In genomic region chr2:178478442-178479274, GRCh38 we compare ENCODE assay signal across 8 cellular contexts. TPM values are rescaled to one million over a fixed set of nuclear protein-coding genes. Genes with fewer than 3 reads are reported as not detected.
DNase-seq lines count a peak whose midpoint lies in the region; ATAC-seq and TF ChIP-seq lines count a peak whose summit lies in the region.

FKBP7 (minus strand) TSS chr2:178478600; CDS start chr2:178478499, 101 bp downstream.

- no peaks in the 10 kb centered on the region for H3K36me3 ChIP-seq in KMS-11 (ENCODE audit: insufficient read depth)
- no peaks in the 10 kb centered on the region for H3K36me3 ChIP-seq in Peyer's patch

- H3K9me3 Mint-ChIP-seq in naive B cell, result no peaks in the 10 kb centered on the region
- no peaks in the 10 kb centered on the region for H3K9me3 Mint-ChIP-seq in stimulated activated memory B cell treated with anti-CD40 and anti-IgM and Interleukin-4, amounts not matched to agents 10 μg/mL and 1 μg/mL and 100 μg/mL, for 72 hours

- H3K4me1 Mint-ChIP-seq in naive B cell, result peaks cover 22 to 48% (median 40%) of the 10 kb centered on the region in 3 donors
- H3K4me1 Mint-ChIP-seq in stimulated activated memory B cell treated with anti-CD40 and anti-IgM and Interleukin-4, amounts not matched to agents 10 μg/mL and 1 μg/mL and 100 μg/mL, for 72 hours, result peaks cover 34% of the 10 kb centered on the region

- H3K79me2 ChIP-seq in KMS-11 (ENCODE audit: insufficient read depth, low read depth), result peaks cover 21% of the 10 kb centered on the region; the same call in 1 of the 2 replicates

- no peaks in the 10 kb centered on the region for H3K27me3 ChIP-seq in KMS-11 (ENCODE audit: insufficient read depth, low read depth)
- no peaks in the 10 kb centered on the region for H3K27me3 ChIP-seq in Peyer's patch

- peak in 1 of 2 donors; percentile 61 for TF ChIP-seq POLR2A in Peyer's patch (IDR thresholded peaks at IDR 0.05)

- peak within 1 kb of the TSS; percentile 71 for H3K9ac ChIP-seq in KMS-11

- H3K27ac ChIP-seq in KMS-11 (peak within 1 kb of the TSS; percentile 86), Peyer's patch (peak within 1 kb of the TSS; percentile 91 to 96 (median 95))

- TF ChIP-seq CTCF in KMS-11 (conservative IDR thresholded peaks at IDR 0.05; ENCODE audit: low read depth, low read length) (peak; percentile 79; the same call in 1 of the 2 replicates), Peyer's patch (IDR thresholded peaks at IDR 0.05) (peak; percentile 27 to 81 (median 69))

- ATAC-seq in GM21619 (IDR thresholded peaks at IDR 0.05; ENCODE audit: unreplicated experiment), result peak; percentile 35
- peak; percentile 75 to 78 for ATAC-seq in naive B cell (ENCODE audit: low read depth in 2 of 2)
- ATAC-seq in stimulated activated memory B cell treated with anti-CD40 and anti-IgM and Interleukin-4, amounts not matched to agents 10 μg/mL and 1 μg/mL and 100 μg/mL, for 72 hours, result peak; percentile 87

- peak within 1 kb of the TSS; percentile 89 for H3K4me2 ChIP-seq in KMS-11

- H3K9me3 ChIP-seq in Peyer's patch, result no peaks in the 10 kb centered on the region

- no peaks in the 10 kb centered on the region for H3K27me3 Mint-ChIP-seq in naive B cell
- H3K27me3 Mint-ChIP-seq in stimulated activated memory B cell treated with anti-CD40 and anti-IgM and Interleukin-4, amounts not matched to agents 10 μg/mL and 1 μg/mL and 100 μg/mL, for 72 hours, result no peaks in the 10 kb centered on the region

- DNase-seq in DMS53 treated with DMSO at 0.1 percent for 48 hours (lab: John Stamatoyannopoulos, UW; ENCODE audit: unreplicated experiment), result peak; percentile 91
- DNase-seq in Peyer's patch, result peak; percentile 89 to 95 (median 91)
- DNase-seq in activated T-helper 1 cell treated with Interleukin-2 at 50 U/mL for 16 hours (ENCODE audit: low read depth), result peak; percentile 78
- peak; percentile 81 for DNase-seq in fibroblast of gingiva (ENCODE audit: low read depth)
- DNase-seq in naive B cell, result peak; percentile 80

- peak within 1 kb of the TSS; percentile 96 to 100 (median 99) for H3K27ac Mint-ChIP-seq in naive B cell
- peak within 1 kb of the TSS; percentile 97 for H3K27ac Mint-ChIP-seq in stimulated activated memory B cell treated with anti-CD40 and anti-IgM and Interleukin-4, amounts not matched to agents 10 μg/mL and 1 μg/mL and 100 μg/mL, for 72 hours

- peak within 1 kb of the TSS; percentile 94 to 99 (median 98) for H3K4me3 Mint-ChIP-seq in naive B cell
- peak within 1 kb of the TSS; percentile 97 for H3K4me3 Mint-ChIP-seq in stimulated activated memory B cell treated with anti-CD40 and anti-IgM and Interleukin-4, amounts not matched to agents 10 μg/mL and 1 μg/mL and 100 μg/mL, for 72 hours

- H3K36me3 Mint-ChIP-seq in naive B cell, result no peaks in the 10 kb centered on the region
- no peaks in the 10 kb centered on the region for H3K36me3 Mint-ChIP-seq in stimulated activated memory B cell treated with anti-CD40 and anti-IgM and Interleukin-4, amounts not matched to agents 10 μg/mL and 1 μg/mL and 100 μg/mL, for 72 hours

- peaks cover 38% of the 10 kb centered on the region for H3K4me1 ChIP-seq in KMS-11 (ENCODE audit: low read depth, poor library complexity, severe bottlenecking)
- H3K4me1 ChIP-seq in Peyer's patch, result peaks cover 0 to 28% (median 17%) of the 10 kb centered on the region in 4 donors

- no peaks in the 10 kb centered on the region for H4K20me1 ChIP-seq in KMS-11 (ENCODE audit: insufficient read depth)

- peak within 1 kb of the TSS; percentile 99 for H2AFZ ChIP-seq in KMS-11 (ENCODE audit: low read depth)

- H3K4me3 ChIP-seq in KMS-11 (IDR thresholded peaks at IDR 0.05; ENCODE audit: insufficient read depth, low read depth, low read length), result peak within 1 kb of the TSS; percentile 92
- H3K4me3 ChIP-seq in Peyer's patch, result peak within 1 kb of the TSS; percentile 47 to 76 (median 63)

RNA-seq across cellular contexts. Expression of gene FKBP7, which starts in this region (rescaled TPM):
- total RNA-seq in Peyer's patch, result 1 to 10 TPM in 2 of 4 donors, under 1 TPM in 2; 0.53 to 5.3 (median 1.0) TPM
- polyA plus RNA-seq in naive B cell (ENCODE audit: low read depth in 6 of 6), result 1 to 10 TPM; 2.4 to 9.9 (median 4.7) TPM

Comparison
In these comparisons a context has a peak if more than half of its experiments do, and no peak if none do; other contexts are left out.
1. Peak in every context shown above with its lines: DNase-seq, ATAC-seq, H3K4me3 ChIP-seq and H3K27ac ChIP-seq.
2. ATAC-seq: peak in every context shown above with its lines; median percentile 87 in stimulated activated memory B cell treated with anti-CD40 and anti-IgM and Interleukin-4, amounts not matched to agents 10 μg/mL and 1 μg/mL and 100 μg/mL, for 72 hours; 76 in naive B cell; 35 in GM21619.